In the genomic region with DNA sequence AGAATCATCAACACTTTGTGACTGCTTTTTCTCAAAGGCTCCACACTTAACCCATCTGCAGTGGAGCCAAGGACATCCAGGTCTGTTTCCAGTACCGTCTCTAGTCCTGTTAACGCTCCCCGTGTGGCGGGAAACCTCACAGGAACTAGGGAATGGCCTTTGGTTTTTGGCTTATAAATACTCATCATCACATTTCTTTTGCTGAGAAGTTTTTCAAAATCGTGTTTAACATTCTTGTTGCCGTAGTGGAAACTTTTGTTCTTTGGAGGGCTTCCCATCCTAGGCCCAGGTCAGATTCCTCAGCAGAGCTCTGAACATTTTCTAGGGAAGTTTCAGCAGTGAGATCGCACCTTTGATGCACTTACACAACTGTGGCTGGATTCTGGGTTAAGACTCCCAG, we compare ENCODE assay signal across 30 cellular contexts. TPM values are rescaled to one million over a fixed set of nuclear protein-coding genes. Genes with fewer than 3 reads are reported as not detected.
DNase-seq lines count a peak whose midpoint lies in the region; ATAC-seq and TF ChIP-seq lines count a peak whose summit lies in the region.
"Had no signal": no experiment of that assay in that cellular context is flagged by ENCODE, and none has a peak within 500 bp of the region (broad histone marks: within the 10 kb centered on the region; RNA-seq: fewer than 3 reads in every experiment).

No MANE protein-coding gene starts in this region.

- no peak for TF ChIP-seq POLR2A in IMR-90 (IDR thresholded peaks at IDR 0.05; ENCODE audit: low read depth, low read length)

- H3K79me2 ChIP-seq in H9 (ENCODE audit: insufficient read depth, low read length) = no peaks in the 10 kb centered on the region

- no peak overlapping the region for H2BK20ac ChIP-seq in IMR-90 (ENCODE audit: low read depth, low read length)
- H2BK20ac ChIP-seq in H9 (ENCODE audit: low read depth, low read length, poor library complexity, severe bottlenecking) = no peak overlapping the region

- H3K23ac ChIP-seq in IMR-90 (ENCODE audit: low read depth, low read length) (no peak overlapping the region), H9 (ENCODE audit: insufficient read length, low read depth, low read length) (no peak overlapping the region)

- H4K8ac ChIP-seq in IMR-90 (ENCODE audit: low read depth in 2 of 2, low read length in 2 of 2) (no peak overlapping the region), H9 (replicated peaks; ENCODE audit: insufficient read length, low read depth, low read length) (no peak overlapping the region)

- H3K9ac ChIP-seq in IMR-90 (ENCODE audit: low read depth, low read length) (no peak overlapping the region), H9 (ENCODE audit: extremely low read depth, insufficient read length, low read length) (no peak overlapping the region)

- H3K4me3 ChIP-seq in IMR-90 (ENCODE audit: insufficient read depth, low read depth, low read length) = no peak overlapping the region
- H3K4me3 ChIP-seq in thoracic aorta = peak overlapping the region; percentile 6
- H3K4me3 ChIP-seq in H7 (ENCODE audit: insufficient read depth, low read depth, low read length) = no peak overlapping the region
- H3K4me3 ChIP-seq: K562, lung, mucosa of descending colon, pancreas, spleen had no signal

- POLR2A ChIA-PET in IMR-90 (lab: Charles Lee; ENCODE audit: unreplicated experiment) = no interaction called here

- no peak overlapping the region for H4K91ac ChIP-seq in IMR-90 (ENCODE audit: insufficient read depth, low read depth, low read length)
- no peak overlapping the region for H4K91ac ChIP-seq in H9 (ENCODE audit: insufficient read length, low read depth, low read length)

- CTCF ChIA-PET in IMR-90 (lab: Yijun Ruan, JAX) = no interaction called here

- H2BK5ac ChIP-seq in IMR-90 (ENCODE audit: low read depth, low read length, poor library complexity, severe bottlenecking) (no peak overlapping the region), H9 (ENCODE audit: insufficient read length, low read length) (no peak overlapping the region)

- H4K20me1 ChIP-seq in IMR-90 (ENCODE audit: insufficient read depth, low read length) = no peaks in the 10 kb centered on the region
- H4K20me1 ChIP-seq in H9 (ENCODE audit: control insufficient read depth, insufficient read depth, insufficient read length) = no peaks in the 10 kb centered on the region

- intact Hi-C loops in IMR-90 (cut with micrococcal nuclease) = no loop called here

- H2AK5ac ChIP-seq in IMR-90 (ENCODE audit: low read depth, low read length) (no peak overlapping the region), H9 (ENCODE audit: insufficient read length, low read length) (no peak overlapping the region)

- no peak overlapping the region for H3T11ph ChIP-seq in H9 (ENCODE audit: low read length)

- TF ChIP-seq CTCF in IMR-90 (conservative IDR thresholded peaks at IDR 0.05; ENCODE audit: low read depth, low read length) (no peak), osteocyte (IDR thresholded peaks at IDR 0.05) (no peak), thoracic aorta (IDR thresholded peaks at IDR 0.05) (no peak), H9 (conservative IDR thresholded peaks at IDR 0.05) (no peak)

- H3K4me1 Mint-ChIP-seq in osteocyte (ENCODE audit: unreplicated experiment) = peaks cover 55% of the 10 kb centered on the region
- peaks cover 18 to 33% of the 10 kb centered on the region in 2 experiments for H3K4me1 Mint-ChIP-seq in H9
- H3K4me1 Mint-ChIP-seq: stimulated activated naive CD8-positive, alpha-beta T cell treated with anti-CD3 and anti-CD28 coated beads, Interleukin-15, amount 100 ng/mL, for 72 hours had no signal

- H3K27me3 Mint-ChIP-seq in osteocyte (ENCODE audit: unreplicated experiment) (no peaks in the 10 kb centered on the region), H9 (ENCODE audit: low read depth) (peaks cover 7% of the 10 kb centered on the region)

- H3K4me2 ChIP-seq in IMR-90 (ENCODE audit: low read depth, low read length) (no peak overlapping the region), H9 (ENCODE audit: insufficient read depth, insufficient read length, low read length) (no peak overlapping the region)

- H2BK15ac ChIP-seq in IMR-90 (ENCODE audit: low read depth, low read length) = no peak overlapping the region
- no peak overlapping the region for H2BK15ac ChIP-seq in H9 (ENCODE audit: low read depth, low read length)

- H3K14ac ChIP-seq in IMR-90 (replicated peaks; ENCODE audit: low read depth, low read length) (no peak overlapping the region), H9 (ENCODE audit: insufficient read depth, low read length) (no peak overlapping the region)

- H3K56ac ChIP-seq in IMR-90 (ENCODE audit: extremely low read depth, insufficient read depth, low read length) = no peak overlapping the region
- no peak overlapping the region for H3K56ac ChIP-seq in H9 (ENCODE audit: insufficient read length, low read depth, low read length)

- WGBS in IMR-90 (ENCODE audit: extremely low coverage in 2 of 2, insufficient read length in 1 of 2), 2 experiments = no CpG with 5 or more reads among the region's 7 CpGs
- no CpG with 5 or more reads among the region's 7 CpGs for WGBS in H9 (ENCODE audit: extremely low coverage, insufficient read length, low lambda C conversion rate)

- ATAC-seq in IMR-90 (ENCODE audit: low read depth) (no peak), thoracic aorta (ENCODE audit: insufficient number of reproducible peaks, low FRiP score, low read depth) (no peak)
- ATAC-seq: activated CD8-positive, alpha-beta T cell treated with anti-CD3 and anti-CD28 coated beads, Interleukin-2, amount 10 ng/mL, durations not matched to agents 7 days and 5 days; K562; left cardiac atrium; mucosa of descending colon; pancreas; stimulated activated naive CD8-positive, alpha-beta T cell treated with anti-CD3 and anti-CD28 coated beads, Interleukin-15, amount 100 ng/mL, for 72 hours had no signal

- dilution Hi-C loops in IMR-90 (cut with HindIII; ENCODE audit: low sequenced_read_pairs, unreplicated experiment) = no loop called here

- peak overlapping the region; percentile 54; the same call in 1 of the 2 replicates for H3K18ac ChIP-seq in IMR-90 (ENCODE audit: low read depth, low read length)
- no peak overlapping the region for H3K18ac ChIP-seq in H9 (ENCODE audit: insufficient read length, low read depth, low read length)

- DNase-seq in IMR-90 = peak; percentile 55
- peak; percentile 9 for DNase-seq in fibroblast of gingiva (ENCODE audit: low read depth)
- no peak for DNase-seq in osteocyte (ENCODE audit: extremely low spot score, unreplicated experiment)
- DNase-seq in thoracic aorta (ENCODE audit: low spot score) = no peak
- no peak for DNase-seq in AML-193 (lab: John Stamatoyannopoulos, UW)
- no peak for DNase-seq in H9
- DNase-seq in H7 = no peak
- no peak for DNase-seq in RPMI8226
- DNase-seq: activated CD8-positive, alpha-beta T cell treated with anti-CD3 and anti-CD28 coated beads, Interleukin-2, amount 10 ng/mL, durations not matched to agents 7 days and 5 days; activated naive CD4-positive, alpha-beta T cell treated with anti-CD3 and anti-CD28 coated beads, Interleukin-2, amount 50 U/mL, for 16 hours; CD4-positive, alpha-beta T cell; DMS 273 treated with DMSO at 0.1 percent for 48 hours; effector memory CD4-positive, alpha-beta T cell; EL; GOT3; hippocampal formation; left cardiac atrium; mucosa of descending colon; NCI-H1092; NCI-H1694 treated with DMSO at 0.1 percent for 48 hours; NCI-H446 treated with DMSO at 0.1 percent for 48 hours; NCI-H774; pancreas; SIG-M5; spleen; stimulated activated naive CD8-positive, alpha-beta T cell treated with anti-CD3 and anti-CD28 coated beads, Interleukin-15, amount 100 ng/mL, for 72 hours had no signal

- H3K4ac ChIP-seq in IMR-90 (ENCODE audit: low read depth, low read length) = no peak overlapping the region
- H3K4ac ChIP-seq in H9 (ENCODE audit: low read depth, low read length) = no peak overlapping the region

- H3K9me3 Mint-ChIP-seq in osteocyte (ENCODE audit: unreplicated experiment) (no peaks in the 10 kb centered on the region), H9 (no peaks in the 10 kb centered on the region)
- H3K9me3 Mint-ChIP-seq: activated T-helper 2 cell treated with anti-CD3 and anti-CD28 coated beads, Interferon-gamma antibody, Interleukin-2, Interleukin-4, amounts not matched to agents 10 μg/mL and 5 μg/mL and 100 μg/mL, durations not matched to agents 14 hours and 24 hours and 36 hours; CD4-positive, alpha-beta T cell; stimulated activated naive CD8-positive, alpha-beta T cell treated with anti-CD3 and anti-CD28 coated beads, Interleukin-15, amount 100 ng/mL, for 72 hours; T-helper 2 cell treated with Interferon-gamma antibody and Interleukin-4, amounts not matched to agents 5 μg/mL and 100 μg/mL, for 36 hours had no signal

- H3K79me1 ChIP-seq in IMR-90 (ENCODE audit: low read depth in 1 of 2, low read length in 2 of 2) = peaks cover 0 to 22% of the 10 kb centered on the region in 2 experiments; a peak in 2 of 4 replicates
- no peaks in the 10 kb centered on the region for H3K79me1 ChIP-seq in H9 (ENCODE audit: insufficient read depth, low read depth, low read length, poor library complexity, severe bottlenecking)

- H3K4me3 Mint-ChIP-seq in osteocyte (ENCODE audit: unreplicated experiment) (no peak overlapping the region), H9 (no peak overlapping the region)
- H3K4me3 Mint-ChIP-seq: activated CD8-positive, alpha-beta T cell treated with anti-CD3 and anti-CD28 coated beads, Interleukin-2, amount 10 ng/mL, durations not matched to agents 7 days and 5 days; CD4-positive, alpha-beta T cell; stimulated activated naive CD8-positive, alpha-beta T cell treated with anti-CD3 and anti-CD28 coated beads, Interleukin-15, amount 100 ng/mL, for 72 hours; T-helper 2 cell treated with Interferon-gamma antibody and Interleukin-4, amounts not matched to agents 5 μg/mL and 100 μg/mL, for 36 hours had no signal

- no peak overlapping the region; the same call in 1 of the 2 replicates for H4K5ac ChIP-seq in IMR-90 (ENCODE audit: low read depth, low read length)
- H4K5ac ChIP-seq in H9 (ENCODE audit: insufficient read length, low read depth, low read length) = no peak overlapping the region

- H3K27ac ChIP-seq in IMR-90 (ENCODE audit: insufficient read depth, low read length) (no peak overlapping the region; the same call in 1 of the 2 replicates), thoracic aorta (peak overlapping the region; percentile 84 to 87), H9 (ENCODE audit: insufficient read length, low read depth, low read length) (no peak overlapping the region)
- H3K27ac ChIP-seq: pancreas had no signal

- TF ChIP-seq RAD21 in IMR-90 (IDR thresholded peaks at IDR 0.05; ENCODE audit: low read length) = no peak

- peaks cover 21% of the 10 kb centered on the region for H3K36me3 Mint-ChIP-seq in osteocyte (ENCODE audit: unreplicated experiment)
- no peaks in the 10 kb centered on the region for H3K36me3 Mint-ChIP-seq in H9 (ENCODE audit: insufficient read depth in 1 of 3, low read depth in 3 of 3)

- BruUV-seq in IMR-90 (replicated peaks; lab: Mats Ljungman, UMichigan) = no TSS peak

- no peak overlapping the region for H2AK9ac ChIP-seq in IMR-90 (replicated peaks; ENCODE audit: low read depth, low read length, poor library complexity)

- H2AFZ ChIP-seq in IMR-90 (replicated peaks; ENCODE audit: low read length, poor library complexity) (no peak overlapping the region), H9 (ENCODE audit: low read length) (no peak overlapping the region)

- no peaks in the 10 kb centered on the region for H3K27me3 ChIP-seq in IMR-90 (ENCODE audit: control insufficient read depth, insufficient read depth, low read length)
- no peaks in the 10 kb centered on the region for H3K27me3 ChIP-seq in thoracic aorta (replicated peaks; ENCODE audit: insufficient read depth)
- H3K27me3 ChIP-seq in H9 (ENCODE audit: insufficient read depth, low read length) = no peaks in the 10 kb centered on the region
- H3K27me3 ChIP-seq in H7 (ENCODE audit: control insufficient read depth, insufficient read depth, low read length) = no peaks in the 10 kb centered on the region; the same call in 1 of the 2 replicates
- H3K27me3 ChIP-seq: pancreas had no signal

- H3K36me3 ChIP-seq in IMR-90 (ENCODE audit: control insufficient read depth, insufficient read depth, low read length) = no peaks in the 10 kb centered on the region
- no peaks in the 10 kb centered on the region for H3K36me3 ChIP-seq in thoracic aorta
- no peaks in the 10 kb centered on the region for H3K36me3 ChIP-seq in H7 (replicated peaks; ENCODE audit: control insufficient read depth, insufficient read depth, low read length)
- H3K36me3 ChIP-seq: pancreas, spleen had no signal

- H3K9me3 ChIP-seq in IMR-90 (ENCODE audit: control insufficient read depth, insufficient read depth, low read length) (no peaks in the 10 kb centered on the region), thoracic aorta (no peaks in the 10 kb centered on the region), H9 (ENCODE audit: control insufficient read depth, low read depth, low read length) (no peaks in the 10 kb centered on the region)
- H3K9me3 ChIP-seq: mucosa of descending colon, pancreas, spleen had no signal

- H2BK120ac ChIP-seq in IMR-90 (ENCODE audit: low read depth, low read length) = no peak overlapping the region
- H2BK120ac ChIP-seq in H9 (ENCODE audit: low read depth, low read length, poor library complexity, severe bottlenecking) = no peak overlapping the region

- H3K4me1 ChIP-seq in IMR-90 (ENCODE audit: control insufficient read depth, insufficient read depth, low read length) = peaks cover 29% of the 10 kb centered on the region
- peaks cover 63 to 96% of the 10 kb centered on the region in 2 donors for H3K4me1 ChIP-seq in thoracic aorta (ENCODE audit: control insufficient read depth in 1 of 2, low read depth in 2 of 2)
- H3K4me1 ChIP-seq in H9 (ENCODE audit: insufficient read depth, low read length) = no peaks in the 10 kb centered on the region
- H3K4me1 ChIP-seq: pancreas had no signal

- H2BK12ac ChIP-seq in H9 (ENCODE audit: insufficient read length, low read depth, low read length) = no peak overlapping the region

- H3K23me2 ChIP-seq in H9 (ENCODE audit: insufficient read length, low read depth, low read length, poor library complexity, severe bottlenecking) = no peaks in the 10 kb centered on the region

- in situ Hi-C loops in IMR-90 (cut with MboI; ENCODE audit: low sequenced_read_pairs) = no loop called here

- H3K27ac Mint-ChIP-seq in osteocyte (ENCODE audit: unreplicated experiment) = peak overlapping the region; percentile 27
- H3K27ac Mint-ChIP-seq in H9 = no peak overlapping the region
- H3K27ac Mint-ChIP-seq: activated CD8-positive, alpha-beta T cell treated with anti-CD3 and anti-CD28 coated beads, Interleukin-2, amount 10 ng/mL, durations not matched to agents 7 days and 5 days; activated T-helper 2 cell treated with anti-CD3 and anti-CD28 coated beads, Interferon-gamma antibody, Interleukin-2, Interleukin-4, amounts not matched to agents 10 μg/mL and 5 μg/mL and 100 μg/mL, durations not matched to agents 14 hours and 24 hours and 36 hours; CD4-positive, alpha-beta T cell; stimulated activated naive CD8-positive, alpha-beta T cell treated with anti-CD3 and anti-CD28 coated beads, Interleukin-15, amount 100 ng/mL, for 72 hours; T-helper 2 cell treated with Interferon-gamma antibody and Interleukin-4, amounts not matched to agents 5 μg/mL and 100 μg/mL, for 36 hours had no signal

- peaks cover 8% of the 10 kb centered on the region for H3K9me1 ChIP-seq in IMR-90 (ENCODE audit: insufficient read depth, low read length)

RNA-seq across cellular contexts. Expression of gene DAAM2, which starts 24.6 kb away (rescaled TPM):
- 12.9 and 13.1 TPM in 2 replicates for total RNA-seq in IMR-90 (2012; rRNA removed)
- 11.2 and 11.9 TPM in 2 replicates for polyA plus RNA-seq in IMR-90 (2012; rRNA removed)
- polyA plus RNA-seq in IMR-90 (2012; cell fraction: cytosol; rRNA removed) = 5.0 and 7.6 TPM in 2 replicates
- 17.2 and 27.8 TPM in 2 replicates for polyA plus RNA-seq in IMR-90 (2012; cell fraction: nucleus; rRNA removed; ENCODE audit: low replicate concordance)
- 87.2 and 92.1 TPM in 2 replicates for total RNA-seq in osteocyte
- total RNA-seq in thoracic aorta = 10 to 100 TPM; 61.5 to 71.5 TPM
- total RNA-seq in H9 (2021) = 1.0 and 1.1 TPM in 2 replicates
- total RNA-seq in H7 (2014; rRNA removed; shearing (Covaris generic)) = 0.97 and 1.0 TPM in 2 replicates
- total RNA-seq: activated CD8-positive, alpha-beta T cell treated with anti-CD3 and anti-CD28 coated beads, Interleukin-2, amount 10 ng/mL, durations not matched to agents 7 days and 5 days; activated T-helper 2 cell treated with anti-CD3 and anti-CD28 coated beads, Interferon-gamma antibody, Interleukin-2, Interleukin-4, amounts not matched to agents 10 μg/mL and 5 μg/mL and 100 μg/mL, durations not matched to agents 14 hours and 24 hours and 36 hours; CD4-positive, alpha-beta T cell had no signal

Comparison
In these comparisons a context has a peak if more than half of its experiments do, and no peak if none do; other contexts are left out.
1. DNase-seq: peak in IMR-90 (single experiment) and fibroblast of gingiva (single experiment); none in osteocyte (single experiment), thoracic aorta (single experiment), AML-193 (0 of 2), H9 (single experiment), H7 (single experiment) and RPMI8226 (single experiment).
2. H3K27ac ChIP-seq: peak in thoracic aorta (2 of 2); none in IMR-90 (single experiment) and H9 (single experiment).